In the genomic region with DNA sequence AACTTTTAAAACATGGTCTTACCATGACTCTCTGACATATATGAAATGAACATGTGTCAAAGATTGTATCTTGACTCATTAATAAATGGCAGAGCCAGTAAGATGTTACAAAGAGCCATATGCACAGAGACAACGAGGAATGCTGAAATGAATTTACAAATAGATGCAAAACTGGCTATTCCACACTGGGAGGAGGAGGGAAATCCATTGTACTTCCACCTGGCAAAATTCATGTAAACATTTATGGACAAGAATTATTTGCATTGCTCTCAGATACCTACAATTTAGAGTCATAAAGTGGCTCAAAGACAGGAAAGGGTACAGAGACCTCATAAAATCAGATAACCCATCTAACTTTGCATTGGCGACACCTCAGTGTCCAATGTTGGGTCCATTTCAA, we compare ENCODE assay signal across 18 cellular contexts. TPM values are rescaled to one million over a fixed set of nuclear protein-coding genes. Genes with fewer than 3 reads are reported as not detected.
DNase-seq lines count a peak whose midpoint lies in the region; ATAC-seq and TF ChIP-seq lines count a peak whose summit lies in the region.
"Had no signal": no experiment of that assay in that cellular context is flagged by ENCODE, and none has a peak within 500 bp of the region (broad histone marks: within the 10 kb centered on the region; RNA-seq: fewer than 3 reads in every experiment).

No MANE protein-coding gene starts in this region.

- peak; percentile 14 for DNase-seq in DMS53 (lab: John Stamatoyannopoulos, UW)
- no peak for DNase-seq in DMS53 treated with DMSO at 0.1 percent for 48 hours (lab: John Stamatoyannopoulos, UW; ENCODE audit: unreplicated experiment)
- peak; percentile 92 to 94 for DNase-seq in NCI-H526 (lab: John Stamatoyannopoulos, UW)
- no peak for DNase-seq in omental fat pad (ENCODE audit: low spot score)
- no peak for DNase-seq in NCI-H1930 (lab: John Stamatoyannopoulos, UW)
- DNase-seq: Calu3; CD4-positive, alpha-beta T cell; HCEC 1CT had no signal

- H3K27ac ChIP-seq in VCaP, result peak overlapping the region; percentile 56
- H3K27ac ChIP-seq: 22Rv1; BLaER1 treated with 17β-estradiol and CSF1 and Interleukin-3, amounts not matched to agents 10 nM and 100 nM; HL-60; KMS-11 had no signal

- no peak for TF ChIP-seq CTCF in VCaP (conservative IDR thresholded peaks at IDR 0.05)
- TF ChIP-seq CTCF in omental fat pad (IDR thresholded peaks at IDR 0.05), result no peak

- ATAC-seq in omental fat pad (ENCODE audit: low FRiP score) (no peak), GM19328 (IDR thresholded peaks at IDR 0.05; ENCODE audit: unreplicated experiment) (no peak)
- ATAC-seq: GM23338 had no signal

RNA-seq across cellular contexts. Expression of gene KLK13, which starts 1.9 kb away (rescaled TPM):
- not detected for total RNA-seq in omental fat pad
- total RNA-seq: A673; B cell; Calu3; CD4-positive, alpha-beta T cell; HT1080 had no signal

RNA-seq across cellular contexts. Expression of gene KLK14, which starts 15.9 kb away (rescaled TPM):
- not detected for total RNA-seq in omental fat pad
- total RNA-seq: GM23338, HT1080 had no signal

RNA-seq across cellular contexts. Expression of gene KLK12, which starts 32.0 kb away (rescaled TPM):
- total RNA-seq in omental fat pad, result not detected
- total RNA-seq: A673; B cell; Calu3; CD4-positive, alpha-beta T cell; GM23338; HT1080 had no signal

RNA-seq across cellular contexts. Expression of gene KLK11, which starts 40.4 kb away (rescaled TPM):
- total RNA-seq in omental fat pad, result 100 to 1,000 TPM in 1 of 4 donors, 10 to 100 TPM in 2, not detected in 1; 21.6 to 116 (median 34.0) TPM
- total RNA-seq: A673; B cell; CD4-positive, alpha-beta T cell; GM23338; HT1080 had no signal

RNA-seq across cellular contexts. Expression of gene CTU1, which starts 41.4 kb away (rescaled TPM):
- 10 to 100 TPM in 2 of 4 donors, 1 to 10 TPM in 2; 7.1 to 14.2 (median 9.5) TPM for total RNA-seq in omental fat pad

Comparison
In these comparisons a context has a peak if more than half of its experiments do, and no peak if none do; other contexts are left out.
1. DNase-seq: peak in DMS53 (single experiment) and NCI-H526 (2 of 2); none in DMS53 treated with DMSO at 0.1 percent for 48 hours (single experiment), omental fat pad (single experiment) and NCI-H1930 (0 of 2).